8 cellular contexts compared by ENCODE assay signal in genomic region chr5:132272341-132273210, GRCh38. TPM values are rescaled to one million over a fixed set of nuclear protein-coding genes. Genes with fewer than 3 reads are reported as not detected.
DNase-seq lines count a peak whose midpoint lies in the region; ATAC-seq, FAIRE-seq and TF ChIP-seq lines count a peak whose summit lies in the region.

No MANE protein-coding gene starts in this region.

- peak; percentile 65 for ATAC-seq in GM23338
- ATAC-seq in PC-3, result peak; percentile 42
- peak; percentile 63 to 77 (median 72) for ATAC-seq in pancreas
- peak; percentile 68 for ATAC-seq in upper lobe of right lung
- ATAC-seq in HG02610 (IDR thresholded peaks at IDR 0.05; ENCODE audit: unreplicated experiment), result no peak

- H3K36me3 ChIP-seq in GM23338 (ENCODE audit: insufficient read depth) (no peaks in the 10 kb centered on the region), PC-3 (ENCODE audit: low read depth, low read length) (no peaks in the 10 kb centered on the region), pancreas (no peaks in the 10 kb centered on the region), upper lobe of right lung (no peaks in the 10 kb centered on the region)

- H3K9me2 ChIP-seq in GM23338 (ENCODE audit: insufficient read depth) (no peaks in the 10 kb centered on the region), PC-3 (replicated peaks; ENCODE audit: low read length) (no peaks in the 10 kb centered on the region)

- H3K27ac ChIP-seq in AG04450 (ENCODE audit: low read depth, low read length) (no peak overlapping the region), GM23338 (ENCODE audit: low read depth) (no peak overlapping the region), PC-3 (ENCODE audit: low read length) (no peak overlapping the region), pancreas (no peak overlapping the region), upper lobe of right lung (no peak overlapping the region)

- H4K20me1 ChIP-seq in GM23338 (replicated peaks; ENCODE audit: insufficient read depth), result no peaks in the 10 kb centered on the region
- no peaks in the 10 kb centered on the region for H4K20me1 ChIP-seq in PC-3 (ENCODE audit: low read length)

- H3K36me3 Mint-ChIP-seq in GM23338 (ENCODE audit: low read depth), result no peaks in the 10 kb centered on the region

- CTCF ChIA-PET in AG04450 (lab: Charles Lee) (interaction anchor here (0.6 to 1.9 kb wide), 17 partner anchors 9 to 968 kb away, joined by 3 to 19 read pairs (median 4); partner anchors contain the start of genes SLC22A4 and SLC22A5), PC-3 (lab: Charles Lee) (no interaction called here)

- no peaks in the 10 kb centered on the region for H3K9me3 Mint-ChIP-seq in GM23338

- H3K4me3 Mint-ChIP-seq in GM23338, result no peak overlapping the region; the same call in 2 of the 3 replicates

- H3K27me3 Mint-ChIP-seq in GM23338 (ENCODE audit: insufficient read depth, low read depth, poor library complexity), result peaks cover 6% of the 10 kb centered on the region

- intact Hi-C loops in PC-3 (cut with micrococcal nuclease), result no loop called here
- intact Hi-C loops in pancreas (cut with DNase I), result no loop called here
- intact Hi-C loops in upper lobe of right lung (cut with DNase I), result no loop called here

- no peak overlapping the region for H3K27ac Mint-ChIP-seq in GM23338

- peaks cover 20% of the 10 kb centered on the region for H3K4me1 Mint-ChIP-seq in GM23338

- H3K27me3 ChIP-seq in AG04450 (ENCODE audit: control insufficient read depth, insufficient read depth, low read length), result no peaks in the 10 kb centered on the region
- no peaks in the 10 kb centered on the region for H3K27me3 ChIP-seq in GM23338 (ENCODE audit: insufficient read depth)
- no peaks in the 10 kb centered on the region for H3K27me3 ChIP-seq in PC-3 (ENCODE audit: low read length)
- H3K27me3 ChIP-seq in pancreas, result no peaks in the 10 kb centered on the region
- no peaks in the 10 kb centered on the region for H3K27me3 ChIP-seq in upper lobe of right lung

- peaks cover 5% of the 10 kb centered on the region; the same call in 1 of the 2 replicates for H3F3A ChIP-seq in GM23338 (replicated peaks; ENCODE audit: low read depth)
- H3F3A ChIP-seq in PC-3 (ENCODE audit: low read length, unreplicated experiment), result no peaks in the 10 kb centered on the region

- H3K4me1 ChIP-seq in GM23338 (ENCODE audit: insufficient read depth), result no peaks in the 10 kb centered on the region
- no peaks in the 10 kb centered on the region for H3K4me1 ChIP-seq in PC-3 (ENCODE audit: insufficient read depth, low read length)
- H3K4me1 ChIP-seq in pancreas, result peaks cover 0 to 3% (median 0%) of the 10 kb centered on the region in 3 donors
- no peaks in the 10 kb centered on the region for H3K4me1 ChIP-seq in upper lobe of right lung

- peak overlapping the region; percentile 79; the same call in 1 of the 2 replicates for H2AFZ ChIP-seq in GM23338
- no peak overlapping the region for H2AFZ ChIP-seq in PC-3 (ENCODE audit: low read length)

- H3K4me3 ChIP-seq in AG04450 (ENCODE audit: low read depth, low read length) (no peak overlapping the region), GM23338 (no peak overlapping the region), PC-3 (ENCODE audit: low read length) (no peak overlapping the region), pancreas (peak overlapping the region in 2 of 4 donors; percentile 19 to 28), upper lobe of right lung (no peak overlapping the region)

- no peak overlapping the region for H3K9ac ChIP-seq in PC-3 (ENCODE audit: low read length)

- no TSS peak for BruUV-seq in PC-3 (replicated peaks; lab: Mats Ljungman, UMichigan)

- POLR2A ChIA-PET in AG04450 (lab: Yijun Ruan, JAX) (interaction anchor here (2.3 kb wide), 1 partner anchor 21 kb away, joined by 6 read pairs; the partner anchor contains the start of gene SLC22A4), PC-3 (lab: Charles Lee; ENCODE audit: unreplicated experiment) (no interaction called here)

- TF ChIP-seq CTCF in AG04450 (IDR thresholded peaks at IDR 0.05; ENCODE audit: low read depth, low read length) (peak; percentile 85), GM23338 (conservative IDR thresholded peaks at IDR 0.05; ENCODE audit: low read depth in 2 of 2) (peak; percentile 80), PC-3 (conservative IDR thresholded peaks at IDR 0.05; ENCODE audit: low read depth, low read length) (peak; percentile 72), pancreas (IDR thresholded peaks at IDR 0.05) (peak; percentile 82 to 88 (median 83)), upper lobe of right lung (IDR thresholded peaks at IDR 0.05) (peak; percentile 87)

- WGBS in pancreas, 2 donors, result 42 to 48% methylated on average over 37 of the region's 37 CpGs

- H3K4me2 ChIP-seq in GM23338 (no peak overlapping the region), PC-3 (ENCODE audit: low read length) (no peak overlapping the region)

- DNase-seq in AG04450 (ENCODE audit: low read depth, low spot score) (no peak), GM23338 (ENCODE audit: low spot score) (peak; percentile 88), PC-3 (peak; percentile 56), activated T-cell treated with anti-CD3 and anti-CD28 coated beads for 48 hours (ENCODE audit: low read depth) (peak; percentile 65), fibroblast of peridontal ligament (ENCODE audit: extremely low read depth) (peak; percentile 51), pancreas (peak in 5 of 6 donors; percentile 36 to 85 (median 70)), upper lobe of right lung (no peak)

- FAIRE-seq in pancreas (lab: Jason Lieb, UNC), result no peak

- no peaks in the 10 kb centered on the region for H3K79me2 ChIP-seq in GM23338 (replicated peaks; ENCODE audit: insufficient read depth)
- H3K79me2 ChIP-seq in PC-3 (ENCODE audit: low read length), result no peaks in the 10 kb centered on the region

- no peaks in the 10 kb centered on the region; the same call in 1 of the 2 replicates for H3K9me3 ChIP-seq in AG04450 (ENCODE audit: control insufficient read depth, insufficient read depth, low read length)
- no peaks in the 10 kb centered on the region for H3K9me3 ChIP-seq in PC-3 (ENCODE audit: low read length)
- H3K9me3 ChIP-seq in pancreas, result no peaks in the 10 kb centered on the region
- no peaks in the 10 kb centered on the region for H3K9me3 ChIP-seq in upper lobe of right lung

RNA-seq across cellular contexts. Expression of gene PDLIM4, which starts 15.1 kb away (rescaled TPM):
- polyA plus RNA-seq in AG04450 (2011; rRNA removed) (43.4 and 64.2 TPM in 2 replicates), GM23338 (2016; fragmentation: Nextera tagmentation; extraction: Ambion mirVana) (25.2 and 28.0 TPM in 2 replicates), pancreas (10 to 100 TPM in 1 of 2 donors, 1 to 10 TPM in 1; 3.3 to 10.7 TPM)
- polyA minus RNA-seq in AG04450 (2011; rRNA and poly(A)+ RNA removed), result 52.0 and 86.8 TPM in 2 replicates
- 17.4 and 31.8 TPM in 2 replicates for total RNA-seq in GM23338 (2014; rRNA removed; shearing (Covaris generic))
- total RNA-seq in PC-3 (2014; rRNA removed) (26.5 and 27.8 TPM in 2 replicates), pancreas (1 to 10 TPM in 5 of 6 donors, under 1 TPM in 1; 0.83 to 6.6 (median 1.9) TPM), upper lobe of right lung (7.4 TPM)

RNA-seq across cellular contexts. Expression of gene SLC22A4, which starts 21.6 kb away (rescaled TPM):
- 3.0 and 3.1 TPM in 2 replicates for polyA plus RNA-seq in AG04450 (2011; rRNA removed)
- 2.4 and 2.5 TPM in 2 replicates for polyA minus RNA-seq in AG04450 (2011; rRNA and poly(A)+ RNA removed)
- total RNA-seq in GM23338 (2014; rRNA removed; shearing (Covaris generic)), result 0.28 and 0.78 TPM in 2 replicates
- 0.12 and 0.40 TPM in 2 replicates for polyA plus RNA-seq in GM23338 (2016; fragmentation: Nextera tagmentation; extraction: Ambion mirVana)
- total RNA-seq in PC-3 (2014; rRNA removed), result 2.2 and 3.4 TPM in 2 replicates
- total RNA-seq in pancreas, result under 1 TPM; 0.08 to 0.61 (median 0.23) TPM
- under 1 TPM; 0.34 to 0.92 TPM for polyA plus RNA-seq in pancreas
- 1.8 TPM for total RNA-seq in upper lobe of right lung

RNA-seq across cellular contexts. Expression of gene P4HA2, which starts 44.9 kb away (rescaled TPM):
- polyA plus RNA-seq in AG04450 (2011; rRNA removed) (178 and 186 TPM in 2 replicates), GM23338 (2016; fragmentation: Nextera tagmentation; extraction: Ambion mirVana) (5.9 and 8.1 TPM in 2 replicates), pancreas (10 to 100 TPM; 28.3 to 34.7 TPM)
- 114 and 128 TPM in 2 replicates for polyA minus RNA-seq in AG04450 (2011; rRNA and poly(A)+ RNA removed)
- 8.0 and 10.3 TPM in 2 replicates for total RNA-seq in GM23338 (2014; rRNA removed; shearing (Covaris generic))
- total RNA-seq in PC-3 (2014; rRNA removed) (38.7 and 43.6 TPM in 2 replicates), pancreas (10 to 100 TPM; 52.8 to 85.7 (median 64.3) TPM), upper lobe of right lung (79.0 TPM)

Comparison
In these comparisons a context has a peak if more than half of its experiments do, and no peak if none do; other contexts are left out.
1. DNase-seq: peak in GM23338 (single experiment), PC-3 (single experiment), activated T-cell treated with anti-CD3 and anti-CD28 coated beads for 48 hours (single experiment), fibroblast of peridontal ligament (single experiment) and pancreas (5 of 6); none in AG04450 (single experiment) and upper lobe of right lung (single experiment).
2. Peak in every context shown above with its lines, with median percentiles within 50 percentile points of each other: CTCF ChIP-seq.